In the genomic region with DNA sequence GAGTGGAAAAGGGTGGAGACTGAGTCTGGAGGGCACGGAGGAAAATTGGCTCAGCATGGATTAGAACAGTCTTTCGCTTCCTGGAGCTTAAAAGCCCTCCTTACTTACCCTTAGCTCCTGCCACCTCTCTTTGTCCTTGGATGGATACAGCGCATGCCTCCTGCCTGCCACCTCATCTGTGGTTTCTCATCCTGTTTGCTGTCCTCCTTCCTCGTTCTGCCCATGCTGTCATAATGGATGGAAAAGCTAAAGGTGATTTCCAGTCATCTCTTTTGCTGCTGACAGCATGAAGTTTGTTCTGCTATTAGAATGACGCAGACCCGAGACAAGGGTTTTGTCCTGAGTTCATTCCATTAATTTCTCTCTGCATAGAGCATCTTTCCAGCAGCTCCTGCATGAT, we compare ENCODE assay signal across 24 cellular contexts.
"Had no signal": no experiment of that assay in that cellular context is flagged by ENCODE, and none has a peak within 500 bp of the region (broad histone marks: within the 10 kb centered on the region; RNA-seq: fewer than 3 reads in every experiment).

No MANE protein-coding gene starts in this region.

- FAIRE-seq: small intestine, urothelium cell line had no signal

- H3K4me3 Mint-ChIP-seq: nephron; neural progenitor cell; stimulated activated effector memory CD8-positive, alpha-beta T cell treated with anti-CD3 and anti-CD28 coated beads, Interleukin-12 subunit alpha, Interleukin-12 subunit beta, amount 100 ng/mL, for 72 hours; stimulated activated naive B cell treated with anti-CD40 and anti-IgM and Interleukin-4, amounts not matched to agents 10 μg/mL and 1 μg/mL and 100 μg/mL, for 72 hours; stimulated activated naive CD8-positive, alpha-beta T cell treated with anti-CD3 and anti-CD28 coated beads, Interleukin-15, Interleukin-2, amounts not matched to agents 100 ng/mL and 50 ng/mL, for 24 hours had no signal

- H3K36me3 Mint-ChIP-seq: stimulated activated effector memory CD8-positive, alpha-beta T cell treated with anti-CD3 and anti-CD28 coated beads, Interleukin-12 subunit alpha, Interleukin-12 subunit beta, amount 100 ng/mL, for 72 hours; stimulated activated naive B cell treated with anti-CD40 and anti-IgM and Interleukin-4, amounts not matched to agents 10 μg/mL and 1 μg/mL and 100 μg/mL, for 72 hours had no signal

- DNase-seq: occipital lobe; ovary; posterior cingulate gyrus; psoas muscle; right cardiac atrium; right lobe of liver; sigmoid colon; small intestine; stimulated activated CD4-positive, alpha-beta T cell treated with anti-CD3 and anti-CD28 coated beads, Interleukin-15, amount 100 ng/mL, for 24 hours; stimulated activated CD4-positive, alpha-beta T cell treated with anti-CD3 and anti-CD28 coated beads, Interleukin-2, amount 100 ng/mL, for 24 hours; stimulated activated CD4-positive, alpha-beta T cell treated with anti-CD3 and anti-CD28 coated beads, Interleukin-2, amount 100 ng/mL, for 48 hours; stimulated activated CD4-positive, alpha-beta T cell treated with anti-CD3 and anti-CD28 coated beads, Interleukin-4, amount 100 ng/mL, for 24 hours; stimulated activated naive B cell treated with anti-CD40 and anti-IgM and Interleukin-4, amounts not matched to agents 10 μg/mL and 1 μg/mL and 100 μg/mL, for 72 hours; stimulated activated naive CD4-positive, alpha-beta T cell treated with Interleukin-2 at 50 U/mL for 16 hours; stomach; thyroid gland; trophoblast cell; upper lobe of left lung had no signal

- H3K4me1 Mint-ChIP-seq: stimulated activated effector memory CD8-positive, alpha-beta T cell treated with anti-CD3 and anti-CD28 coated beads, Interleukin-12 subunit alpha, Interleukin-12 subunit beta, amount 100 ng/mL, for 72 hours; stimulated activated naive B cell treated with anti-CD40 and anti-IgM and Interleukin-4, amounts not matched to agents 10 μg/mL and 1 μg/mL and 100 μg/mL, for 72 hours had no signal

- H3K9me3 Mint-ChIP-seq: nephron; neural progenitor cell; stimulated activated effector memory CD8-positive, alpha-beta T cell treated with anti-CD3 and anti-CD28 coated beads, Interleukin-12 subunit alpha, Interleukin-12 subunit beta, amount 100 ng/mL, for 72 hours; stimulated activated naive B cell treated with anti-CD40 and anti-IgM and Interleukin-4, amounts not matched to agents 10 μg/mL and 1 μg/mL and 100 μg/mL, for 72 hours; stimulated activated naive CD8-positive, alpha-beta T cell treated with anti-CD3 and anti-CD28 coated beads, Interleukin-15, Interleukin-2, amounts not matched to agents 100 ng/mL and 50 ng/mL, for 24 hours had no signal

- H3K27ac Mint-ChIP-seq: nephron; neural progenitor cell; progenitor cell of endocrine pancreas; stimulated activated effector memory CD8-positive, alpha-beta T cell treated with anti-CD3 and anti-CD28 coated beads, Interleukin-12 subunit alpha, Interleukin-12 subunit beta, amount 100 ng/mL, for 72 hours; stimulated activated naive B cell treated with anti-CD40 and anti-IgM and Interleukin-4, amounts not matched to agents 10 μg/mL and 1 μg/mL and 100 μg/mL, for 72 hours; stimulated activated naive CD8-positive, alpha-beta T cell treated with anti-CD3 and anti-CD28 coated beads, Interleukin-15, Interleukin-2, amounts not matched to agents 100 ng/mL and 50 ng/mL, for 24 hours had no signal
